In the genomic region with DNA sequence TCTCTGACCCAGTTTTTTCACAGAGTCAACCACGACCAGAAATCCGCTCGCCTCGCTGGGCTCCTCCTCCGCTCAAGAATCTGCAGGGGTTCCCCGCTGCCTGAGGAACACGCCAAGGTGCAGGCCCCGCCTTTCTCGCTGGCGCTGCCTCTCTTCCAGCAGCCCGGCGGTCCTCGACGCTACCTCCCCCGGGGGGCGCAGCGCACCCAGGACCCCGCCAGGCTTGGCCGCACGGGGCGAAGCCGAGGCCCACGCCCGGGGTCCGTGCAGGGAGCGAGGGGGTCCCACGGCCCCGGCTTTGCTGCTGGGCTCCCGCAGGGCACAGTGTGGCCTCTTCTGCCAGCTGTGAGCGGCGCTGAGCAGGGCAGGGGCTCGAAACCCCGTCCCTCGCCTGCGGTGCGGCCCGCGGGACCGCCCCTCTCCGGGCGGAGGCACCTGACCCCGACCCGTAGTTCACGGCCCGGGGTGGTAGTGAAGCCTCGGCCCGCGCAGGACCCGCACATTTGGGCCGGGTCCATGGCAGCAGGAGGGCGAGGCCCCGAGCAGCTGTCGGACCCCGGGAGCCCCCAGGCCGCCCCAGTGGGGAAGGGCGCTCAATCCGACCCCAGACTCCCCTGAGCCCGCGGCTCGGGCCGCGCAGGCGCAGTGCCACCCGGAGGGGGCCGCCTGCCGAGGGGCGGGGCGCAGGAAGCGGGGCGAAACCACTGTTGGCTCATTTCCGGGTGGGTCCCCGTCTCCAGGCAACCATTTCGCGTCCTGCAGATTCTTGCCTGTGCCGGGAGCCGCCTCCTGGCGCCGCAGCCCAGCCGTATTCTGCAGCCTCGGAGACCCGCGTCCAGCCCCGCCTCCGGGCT, we compare ENCODE assay signal across 1 cellular context.
A peak's percentile ranks its signal among the peaks of the same experiment; 100 is the strongest.
TF ChIP-seq lines count a peak whose summit lies in the region.

No MANE protein-coding gene starts in this region.

TF ChIP-seq in GM12878, 131 proteins besides CTCF, POLR2A, EP300 and RAD21 (continued from another document and continues in another):
- TF ChIP-seq, protein P1, sequence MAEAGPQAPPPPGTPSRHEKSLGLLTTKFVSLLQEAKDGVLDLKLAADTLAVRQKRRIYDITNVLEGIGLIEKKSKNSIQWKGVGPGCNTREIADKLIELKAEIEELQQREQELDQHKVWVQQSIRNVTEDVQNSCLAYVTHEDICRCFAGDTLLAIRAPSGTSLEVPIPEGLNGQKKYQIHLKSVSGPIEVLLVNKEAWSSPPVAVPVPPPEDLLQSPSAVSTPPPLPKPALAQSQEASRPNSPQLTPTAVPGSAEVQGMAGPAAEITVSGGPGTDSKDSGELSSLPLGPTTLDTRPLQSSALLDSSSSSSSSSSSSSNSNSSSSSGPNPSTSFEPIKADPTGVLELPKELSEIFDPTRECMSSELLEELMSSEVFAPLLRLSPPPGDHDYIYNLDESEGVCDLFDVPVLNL (IDR thresholded peaks at IDR 0.05; ENCODE audit: low read depth, low read length): no peak
- TF ChIP-seq TCF12 (IDR thresholded peaks at IDR 0.05; ENCODE audit: low read depth, low read length): no peak
- no peak for TF ChIP-seq SPI1 (IDR thresholded peaks at IDR 0.05; ENCODE audit: borderline replicate concordance, insufficient read depth, low read depth, low read length)
- TF ChIP-seq CBFB (IDR thresholded peaks at IDR 0.05; ENCODE audit: low read depth): no peak
- TF ChIP-seq BCL11A (IDR thresholded peaks at IDR 0.05; ENCODE audit: low read depth, low read length): no peak
- TF ChIP-seq GABPA (IDR thresholded peaks at IDR 0.05; ENCODE audit: low read depth): peak; percentile 77
- no peak for TF ChIP-seq SUZ12 (IDR thresholded peaks at IDR 0.05; ENCODE audit: unreplicated experiment)
- peak; percentile 89 for TF ChIP-seq LARP7 (IDR thresholded peaks at IDR 0.05)
- TF ChIP-seq JUND (IDR thresholded peaks at IDR 0.05; ENCODE audit: low read depth, low read length): 0 out of 2 replicates have a peak, but pooled peaks have one; percentile 44
- TF ChIP-seq ZNF384 (IDR thresholded peaks at IDR 0.05; ENCODE audit: borderline replicate concordance, low read depth, low read length): no peak
- 0 out of 2 replicates have a peak, but pooled peaks have one; percentile 11 for TF ChIP-seq ATF7 (IDR thresholded peaks at IDR 0.05; ENCODE audit: low read depth)
- TF ChIP-seq SIN3A (IDR thresholded peaks at IDR 0.05; ENCODE audit: low read depth, low read length): no peak; the same call in 1 of the 2 replicates
- TF ChIP-seq ZZZ3 (IDR thresholded peaks at IDR 0.05; ENCODE audit: control insufficient read depth, insufficient read length, low read depth): no peak
- no peak for TF ChIP-seq REST (IDR thresholded peaks at IDR 0.05; ENCODE audit: low read depth, low read length)
- no peak for TF ChIP-seq POU2F2 (IDR thresholded peaks at IDR 0.05; ENCODE audit: borderline replicate concordance, low read depth, low read length)
- no peak for TF ChIP-seq USF2 (IDR thresholded peaks at IDR 0.05; ENCODE audit: borderline replicate concordance, low read depth, low read length)
- no peak for TF ChIP-seq WRNIP1 (IDR thresholded peaks at IDR 0.05; ENCODE audit: borderline replicate concordance, low read depth, low read length)
- TF ChIP-seq NFXL1 (IDR thresholded peaks at IDR 0.05; ENCODE audit: borderline replicate concordance): no peak
- TF ChIP-seq, protein P2, sequence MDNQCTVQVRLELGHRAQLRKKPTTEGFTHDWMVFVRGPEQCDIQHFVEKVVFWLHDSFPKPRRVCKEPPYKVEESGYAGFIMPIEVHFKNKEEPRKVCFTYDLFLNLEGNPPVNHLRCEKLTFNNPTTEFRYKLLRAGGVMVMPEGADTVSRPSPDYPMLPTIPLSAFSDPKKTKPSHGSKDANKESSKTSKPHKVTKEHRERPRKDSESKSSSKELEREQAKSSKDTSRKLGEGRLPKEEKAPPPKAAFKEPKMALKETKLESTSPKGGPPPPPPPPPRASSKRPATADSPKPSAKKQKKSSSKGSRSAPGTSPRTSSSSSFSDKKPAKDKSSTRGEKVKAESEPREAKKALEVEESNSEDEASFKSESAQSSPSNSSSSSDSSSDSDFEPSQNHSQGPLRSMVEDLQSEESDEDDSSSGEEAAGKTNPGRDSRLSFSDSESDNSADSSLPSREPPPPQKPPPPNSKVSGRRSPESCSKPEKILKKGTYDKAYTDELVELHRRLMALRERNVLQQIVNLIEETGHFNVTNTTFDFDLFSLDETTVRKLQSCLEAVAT (IDR thresholded peaks at IDR 0.05): no peak
- TF ChIP-seq NKRF (conservative IDR thresholded peaks at IDR 0.05): peak; percentile 52
- 0 out of 2 replicates have a peak, but pooled peaks have one; percentile 35 for TF ChIP-seq POLR2AphosphoS2 (IDR thresholded peaks at IDR 0.05; ENCODE audit: low read depth, low read length)
- TF ChIP-seq CREB1 (IDR thresholded peaks at IDR 0.05; ENCODE audit: low read depth): peak; percentile 37; the same call in 1 of the 2 replicates
- TF ChIP-seq CBX3 (IDR thresholded peaks at IDR 0.05; ENCODE audit: borderline replicate concordance, low read depth): no peak
- TF ChIP-seq RBBP5 (conservative IDR thresholded peaks at IDR 0.05): no peak
- TF ChIP-seq SMC3 (IDR thresholded peaks at IDR 0.05; ENCODE audit: borderline replicate concordance, low read length): peak; percentile 19; the same call in 1 of the 2 replicates
- TF ChIP-seq CBX5 (IDR thresholded peaks at IDR 0.05; ENCODE audit: low read depth): no peak
- peak; percentile 15; the same call in 1 of the 2 replicates for TF ChIP-seq BACH1 (IDR thresholded peaks at IDR 0.05; ENCODE audit: borderline replicate concordance)
- TF ChIP-seq GATAD2B (conservative IDR thresholded peaks at IDR 0.05; ENCODE audit: low read depth): peak; percentile 91
- TF ChIP-seq POLR2AphosphoS5 (IDR thresholded peaks at IDR 0.05; ENCODE audit: low read length): no peak
- no peak for TF ChIP-seq KLF5 (IDR thresholded peaks at IDR 0.05; ENCODE audit: partially characterized antibody)
- peak; percentile 72; the same call in 1 of the 2 replicates for TF ChIP-seq CHD1 (IDR thresholded peaks at IDR 0.05; ENCODE audit: low read depth, low read length)
- no peak for TF ChIP-seq MTA3 (IDR thresholded peaks at IDR 0.05; ENCODE audit: borderline replicate concordance, low read length)
- peak; percentile 65 for TF ChIP-seq IKZF1 (conservative IDR thresholded peaks at IDR 0.05)
- TF ChIP-seq YY1 (IDR thresholded peaks at IDR 0.05; ENCODE audit: low read depth, low read length): no peak
- TF ChIP-seq ZBTB40 (IDR thresholded peaks at IDR 0.05; ENCODE audit: borderline replicate concordance): peak; percentile 72; the same call in 1 of the 2 replicates
- TF ChIP-seq SMARCA5 (IDR thresholded peaks at IDR 0.05): no peak
- TF ChIP-seq, protein P3, sequence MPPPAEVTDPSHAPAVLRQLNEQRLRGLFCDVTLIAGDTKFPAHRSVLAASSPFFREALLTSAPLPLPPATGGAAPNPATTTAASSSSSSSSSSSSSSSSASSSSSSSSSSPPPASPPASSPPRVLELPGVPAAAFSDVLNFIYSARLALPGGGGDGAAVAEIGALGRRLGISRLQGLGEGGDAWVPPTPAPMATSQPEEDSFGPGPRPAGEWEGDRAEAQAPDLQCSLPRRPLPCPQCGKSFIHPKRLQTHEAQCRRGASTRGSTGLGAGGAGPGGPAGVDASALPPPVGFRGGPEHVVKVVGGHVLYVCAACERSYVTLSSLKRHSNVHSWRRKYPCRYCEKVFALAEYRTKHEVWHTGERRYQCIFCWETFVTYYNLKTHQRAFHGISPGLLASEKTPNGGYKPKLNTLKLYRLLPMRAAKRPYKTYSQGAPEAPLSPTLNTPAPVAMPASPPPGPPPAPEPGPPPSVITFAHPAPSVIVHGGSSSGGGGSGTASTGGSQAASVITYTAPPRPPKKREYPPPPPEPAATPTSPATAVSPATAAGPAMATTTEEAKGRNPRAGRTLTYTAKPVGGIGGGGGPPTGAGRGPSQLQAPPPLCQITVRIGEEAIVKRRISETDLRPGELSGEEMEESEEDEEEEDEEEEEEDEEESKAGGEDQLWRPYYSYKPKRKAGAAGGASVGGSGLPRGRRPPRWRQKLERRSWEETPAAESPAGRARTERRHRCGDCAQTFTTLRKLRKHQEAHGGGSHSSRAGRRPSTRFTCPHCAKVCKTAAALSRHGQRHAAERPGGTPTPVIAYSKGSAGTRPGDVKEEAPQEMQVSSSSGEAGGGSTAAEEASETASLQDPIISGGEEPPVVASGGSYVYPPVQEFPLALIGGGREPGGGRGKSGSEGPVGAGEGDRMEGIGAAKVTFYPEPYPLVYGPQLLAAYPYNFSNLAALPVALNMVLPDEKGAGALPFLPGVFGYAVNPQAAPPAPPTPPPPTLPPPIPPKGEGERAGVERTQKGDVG (CRISPR knock-in tag; IDR thresholded peaks at IDR 0.05): no peak
- no peak for TF ChIP-seq ATF3 (IDR thresholded peaks at IDR 0.05; ENCODE audit: borderline replicate concordance, extremely low read depth, low read depth, low read length)
- TF ChIP-seq IKZF2 (IDR thresholded peaks at IDR 0.05): no peak
- no peak for TF ChIP-seq SIX5 (IDR thresholded peaks at IDR 0.05; ENCODE audit: low read depth, low read length, severe bottlenecking)
- TF ChIP-seq CEBPB (IDR thresholded peaks at IDR 0.05; ENCODE audit: borderline replicate concordance in 1 of 2, low read depth in 2 of 2, low read length in 2 of 2): no peak
- TF ChIP-seq HCFC1 (IDR thresholded peaks at IDR 0.05; ENCODE audit: low read length): peak; percentile 39; the same call in 1 of the 2 replicates
- no peak for TF ChIP-seq KAT2A (conservative IDR thresholded peaks at IDR 0.05; ENCODE audit: control insufficient read depth, low read depth, low read length)
